21 cellular contexts compared by ENCODE assay signal in genomic region chr4:151430737-151431457, GRCh38. TPM values are rescaled to one million over a fixed set of nuclear protein-coding genes. Genes with fewer than 3 reads are reported as not detected.
DNase-seq lines count a peak whose midpoint lies in the region; ATAC-seq and TF ChIP-seq lines count a peak whose summit lies in the region.
"Had no signal": no experiment of that assay in that cellular context is flagged by ENCODE, and none has a peak within 500 bp of the region (broad histone marks: within the 10 kb centered on the region; RNA-seq: fewer than 3 reads in every experiment).

No MANE protein-coding gene starts in this region.

- peak overlapping the region; percentile 17; the same call in 1 of the 2 replicates for H2AFZ ChIP-seq in SK-N-SH (ENCODE audit: low read depth)

- H3K4me1 ChIP-seq in SK-N-SH (ENCODE audit: control insufficient read depth in 1 of 2, insufficient read depth in 2 of 2, low read depth in 1 of 2, low read length in 1 of 2) (peaks cover 0 to 16% of the 10 kb centered on the region in 2 experiments; a peak in 2 of 4 replicates), thyroid gland (peaks cover 15 to 20% of the 10 kb centered on the region in 2 donors)
- H3K4me1 ChIP-seq: BLaER1 treated with 17β-estradiol and CSF1 and Interleukin-3, amounts not matched to agents 10 nM and 100 nM had no signal

- H4K20me1 ChIP-seq in SK-N-SH (ENCODE audit: insufficient read depth) = no peaks in the 10 kb centered on the region
- H4K20me1 ChIP-seq: BLaER1 treated with 17β-estradiol and CSF1 and Interleukin-3, amounts not matched to agents 10 nM and 100 nM had no signal

- no peak overlapping the region for H3K9ac ChIP-seq in SK-N-SH
- H3K9ac ChIP-seq: BLaER1 treated with 17β-estradiol and CSF1 and Interleukin-3, amounts not matched to agents 10 nM and 100 nM had no signal

- H3K9me2 ChIP-seq in SK-N-SH = no peaks in the 10 kb centered on the region

- peaks cover 20% of the 10 kb centered on the region for H3F3A ChIP-seq in SK-N-SH (replicated peaks; ENCODE audit: insufficient read depth)

- no peaks in the 10 kb centered on the region for H3K9me3 ChIP-seq in SK-N-SH
- no peaks in the 10 kb centered on the region for H3K9me3 ChIP-seq in thyroid gland
- H3K9me3 ChIP-seq: BLaER1 treated with 17β-estradiol and CSF1 and Interleukin-3, amounts not matched to agents 10 nM and 100 nM had no signal

- CTCF ChIA-PET in SK-N-SH (lab: Yijun Ruan, JAX) = interaction anchor here (0.7 to 1.7 kb wide), 2 partner anchors 22 to 107 kb away, joined by 3 to 5 read pairs; no protein-coding TSS in a partner anchor

- POLR2A ChIA-PET in SK-N-SH (lab: Yijun Ruan, JAX) = no interaction called here

- TF ChIP-seq POLR2A in thyroid gland (IDR thresholded peaks at IDR 0.05) = no peak

- no peak for TF ChIP-seq EP300 in SK-N-SH (IDR thresholded peaks at IDR 0.05; ENCODE audit: borderline replicate concordance in 1 of 2, low read depth in 1 of 2, low read length in 1 of 2)

- H3K27me3 ChIP-seq in SK-N-SH (ENCODE audit: insufficient read depth) (no peaks in the 10 kb centered on the region), thyroid gland (no peaks in the 10 kb centered on the region)
- H3K27me3 ChIP-seq: BLaER1 treated with 17β-estradiol and CSF1 and Interleukin-3, amounts not matched to agents 10 nM and 100 nM; dorsolateral prefrontal cortex; heart right ventricle had no signal

- intact Hi-C loops in thyroid gland (cut with DNase I) = no loop called here

- TF ChIP-seq CTCF in SK-N-SH (IDR thresholded peaks at IDR 0.05) (no peak), thyroid gland (IDR thresholded peaks at IDR 0.05) (no peak)

- 93% methylated on average over 6 of the region's 6 CpGs for WGBS in SK-N-SH (ENCODE audit: low lambda C conversion rate)
- 76 to 79% methylated on average over 6 of the region's 6 CpGs for WGBS in thyroid gland, 2 donors

- H3K79me2 ChIP-seq in SK-N-SH (ENCODE audit: insufficient read depth) = no peaks in the 10 kb centered on the region

- no peak overlapping the region for H3K4me2 ChIP-seq in SK-N-SH
- H3K4me2 ChIP-seq: BLaER1 treated with 17β-estradiol and CSF1 and Interleukin-3, amounts not matched to agents 10 nM and 100 nM had no signal

- no peak for ATAC-seq in SK-N-SH treated with all-trans-retinoic acid at 6 μM for 48 hours
- peak; percentile 55 for ATAC-seq in esophagus mucosa
- ATAC-seq: heart right ventricle, natural killer cell had no signal

- no peak overlapping the region for H3K4me3 ChIP-seq in SK-N-SH (ENCODE audit: low read depth in 2 of 2, low read length in 1 of 2)
- no peak overlapping the region for H3K4me3 ChIP-seq in thyroid gland (replicated peaks in 1 of 3)
- H3K4me3 ChIP-seq: BLaER1 treated with 17β-estradiol and CSF1 and Interleukin-3, amounts not matched to agents 10 nM and 100 nM; dorsolateral prefrontal cortex; heart right ventricle had no signal

- TF ChIP-seq RAD21 in SK-N-SH (IDR thresholded peaks at IDR 0.05; ENCODE audit: low read length) = no peak

- H3K27ac ChIP-seq in SK-N-SH (ENCODE audit: low read depth in 2 of 2, low read length in 1 of 2) (peak overlapping the region in 1 of 2 experiments; percentile 14; a peak in 1 of 4 replicates), thyroid gland (peak overlapping the region in 2 of 3 donors; percentile 20 to 41)
- H3K27ac ChIP-seq: BLaER1 treated with 17β-estradiol and CSF1 and Interleukin-3, amounts not matched to agents 10 nM and 100 nM; dorsolateral prefrontal cortex; heart right ventricle had no signal

- no peak for DNase-seq in SK-N-SH
- DNase-seq in NCI-H526 (lab: John Stamatoyannopoulos, UW) = peak; percentile 26 to 66
- no peak for DNase-seq in thyroid gland
- no peak for DNase-seq in T-helper 9 cell
- no peak for DNase-seq in activated T-cell treated with anti-CD3 and anti-CD28 coated beads, Interleukin-2, amount 50 U/mL, for 48 hours
- DNase-seq: activated CD4-positive, alpha-beta memory T cell treated with anti-CD3 and anti-CD28 coated beads, Interleukin-2, amount 10 ng/mL, durations not matched to agents 7 days and 5 days; activated effector memory CD4-positive, alpha-beta T cell treated with anti-CD3 and anti-CD28 coated beads, Interleukin-2, amount 50 U/mL, for 16 hours; activated naive CD8-positive, alpha-beta T cell treated with anti-CD3 and anti-CD28 coated beads, Interleukin-2, amount 10 ng/mL, durations not matched to agents 7 days and 5 days; cerebellar nuclear complex; dorsolateral prefrontal cortex; heart right ventricle; immature natural killer cell; IMR-90; natural killer cell; NCI-H1417 treated with DMSO at 0.1 percent for 48 hours; NCI-H2081 treated with DMSO at 0.1 percent for 48 hours; NCI-H69; retina had no signal

- no peaks in the 10 kb centered on the region for H3K36me3 ChIP-seq in SK-N-SH (replicated peaks in 1 of 2; ENCODE audit: control insufficient read depth in 1 of 2, insufficient read depth in 2 of 2, low read length in 1 of 2)
- H3K36me3 ChIP-seq in thyroid gland = no peaks in the 10 kb centered on the region
- H3K36me3 ChIP-seq: BLaER1 treated with 17β-estradiol and CSF1 and Interleukin-3, amounts not matched to agents 10 nM and 100 nM; heart right ventricle had no signal

TF ChIP-seq in SK-N-SH, 30 proteins besides CTCF, POLR2A, EP300 and RAD21:
- TF ChIP-seq GABPA (IDR thresholded peaks at IDR 0.05; ENCODE audit: low read depth) (no peak), EZH2phosphoT487 (IDR thresholded peaks at IDR 0.05; ENCODE audit: borderline replicate concordance, low read depth) (no peak), SIN3A (IDR thresholded peaks at IDR 0.05; ENCODE audit: borderline replicate concordance, low read depth, low read length) (no peak), MXI1 (IDR thresholded peaks at IDR 0.05; ENCODE audit: low read depth, low read length) (no peak), USF2 (IDR thresholded peaks at IDR 0.05; ENCODE audit: borderline replicate concordance, low read depth, low read length) (no peak), FOXJ3 (CRISPR knock-in tag; IDR thresholded peaks at IDR 0.05) (no peak), MAX (IDR thresholded peaks at IDR 0.05; ENCODE audit: low read depth) (no peak), NRF1 (IDR thresholded peaks at IDR 0.05; ENCODE audit: low read depth, low read length) (no peak)

TF ChIP-seq in SK-N-SH treated with all-trans-retinoic acid at 6 μM for 48 hours, 23 proteins besides CTCF, POLR2A, EP300 and RAD21 (continues in another document):
- no peak for TF ChIP-seq PATZ1 (CRISPR knock-in tag; IDR thresholded peaks at IDR 0.05; ENCODE audit: borderline replicate concordance)
- no peak for TF ChIP-seq BACH2 (CRISPR knock-in tag; IDR thresholded peaks at IDR 0.05; ENCODE audit: borderline replicate concordance)
- no peak for TF ChIP-seq ZNF70 (CRISPR knock-in tag; IDR thresholded peaks at IDR 0.05)
- TF ChIP-seq ZNF8 (CRISPR knock-in tag; IDR thresholded peaks at IDR 0.05) = no peak
- no peak for TF ChIP-seq TCF4 (CRISPR knock-in tag; IDR thresholded peaks at IDR 0.05; ENCODE audit: borderline replicate concordance)
- no peak for TF ChIP-seq GLIS3 (CRISPR knock-in tag; IDR thresholded peaks at IDR 0.05)
- no peak for TF ChIP-seq RARB (CRISPR knock-in tag; IDR thresholded peaks at IDR 0.05)
- TF ChIP-seq ARNTL (CRISPR knock-in tag; IDR thresholded peaks at IDR 0.05; ENCODE audit: borderline replicate concordance, low read depth) = no peak
- TF ChIP-seq POU6F1 (CRISPR knock-in tag; IDR thresholded peaks at IDR 0.05; ENCODE audit: borderline replicate concordance, low read depth) = no peak
- TF ChIP-seq ZNF565 (CRISPR knock-in tag; conservative IDR thresholded peaks at IDR 0.05; ENCODE audit: low read depth) = no peak
- no peak for TF ChIP-seq ZFP30 (CRISPR knock-in tag; IDR thresholded peaks at IDR 0.05)

RNA-seq across cellular contexts. Expression of gene FHIP1A, which starts 21.9 kb away (rescaled TPM):
- polyA plus RNA-seq in SK-N-SH (2012; rRNA removed) = 1.3 and 2.2 TPM in 2 replicates
- polyA plus RNA-seq in SK-N-SH (2012; cell fraction: cytosol; rRNA removed) = 1.2 and 1.3 TPM in 2 replicates
- polyA plus RNA-seq in SK-N-SH (2012; cell fraction: nucleus; rRNA removed) = 1.6 and 1.8 TPM in 2 replicates
- total RNA-seq in esophagus mucosa (43.6 TPM), thyroid gland (10 to 100 TPM; 27.3 to 76.6 (median 57.1) TPM)
- polyA plus RNA-seq: immature natural killer cell had no signal

Comparison
In these comparisons a context has a peak if more than half of its experiments do, and no peak if none do; other contexts are left out.
1. DNase-seq: peak in NCI-H526 (2 of 2); none in SK-N-SH (single experiment), thyroid gland (0 of 2), T-helper 9 cell (single experiment) and activated T-cell treated with anti-CD3 and anti-CD28 coated beads, Interleukin-2, amount 50 U/mL, for 48 hours (0 of 2).